Comparison of ENCODE assay signal across 1 cellular context in genomic region chr14:25004389-25004809, GRCh38.
TF ChIP-seq lines count a peak whose summit lies in the region.

No MANE protein-coding gene starts in this region.

TF ChIP-seq in IMR-90, 13 proteins besides CTCF, POLR2A, EP300 and RAD21:
- TF ChIP-seq RFX5 (IDR thresholded peaks at IDR 0.05; ENCODE audit: low read depth, low read length) (no peak), CHD1 (IDR thresholded peaks at IDR 0.05; ENCODE audit: low read depth, low read length) (no peak), FOS (IDR thresholded peaks at IDR 0.05; ENCODE audit: low read depth, low read length) (no peak), MXI1 (IDR thresholded peaks at IDR 0.05; ENCODE audit: borderline replicate concordance, low read depth, low read length) (no peak), SMC3 (IDR thresholded peaks at IDR 0.05; ENCODE audit: low read depth, low read length) (no peak), NFE2L2 (IDR thresholded peaks at IDR 0.05; ENCODE audit: low read depth, low read length) (no peak), ELK1 (IDR thresholded peaks at IDR 0.05; ENCODE audit: borderline replicate concordance, low read depth, low read length) (no peak), USF2 (IDR thresholded peaks at IDR 0.05; ENCODE audit: low read depth, low read length) (no peak), RCOR1 (IDR thresholded peaks at IDR 0.05; ENCODE audit: insufficient replicate concordance, low read length) (no peak), MAZ (IDR thresholded peaks at IDR 0.05; ENCODE audit: borderline replicate concordance, low read depth, low read length) (no peak), MAFK (IDR thresholded peaks at IDR 0.05; ENCODE audit: low read depth, low read length) (no peak), BHLHE40 (IDR thresholded peaks at IDR 0.05; ENCODE audit: low read depth, low read length) (no peak), CEBPB (IDR thresholded peaks at IDR 0.05; ENCODE audit: low read depth, low read length) (no peak)
